Comparison of ENCODE assay signal across 21 cellular contexts in the genomic region with DNA sequence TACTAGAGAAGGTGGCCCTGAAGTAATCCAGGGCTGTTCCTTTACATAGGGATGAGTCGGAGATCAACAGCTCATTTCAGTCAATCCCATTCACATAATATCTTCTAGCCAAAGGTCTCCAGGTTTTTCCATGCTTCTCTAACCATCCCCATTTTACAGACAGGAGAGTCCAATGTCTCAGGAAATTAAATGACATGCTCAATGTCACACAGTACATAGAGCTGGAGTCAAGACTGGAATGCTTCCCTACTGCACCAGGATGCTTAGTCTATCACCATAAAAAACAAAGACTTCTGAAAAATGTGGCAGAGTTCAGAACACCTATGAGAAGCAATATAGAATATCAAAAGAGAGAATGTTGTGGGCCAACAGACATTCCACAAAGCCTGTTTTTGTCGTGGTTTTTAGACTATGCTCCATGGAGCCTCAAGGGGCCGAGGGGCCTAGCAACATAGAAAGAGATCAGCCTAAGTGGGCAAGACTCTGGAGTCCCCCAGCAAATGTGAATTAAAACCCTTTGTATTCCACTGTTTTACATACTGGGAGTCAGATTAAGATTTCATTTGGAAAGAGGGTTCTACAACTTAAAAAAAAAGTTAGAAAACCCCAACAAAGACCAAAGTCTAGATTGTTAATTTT.
DNase-seq lines count a peak whose midpoint lies in the region; ATAC-seq and TF ChIP-seq lines count a peak whose summit lies in the region.
"Had no signal": no experiment of that assay in that cellular context is flagged by ENCODE, and none has a peak within 500 bp of the region (broad histone marks: within the 10 kb centered on the region; RNA-seq: fewer than 3 reads in every experiment).

No MANE protein-coding gene starts in this region.

- H3K4me1 ChIP-seq in heart left ventricle (peaks cover 0 to 50% (median 15%) of the 10 kb centered on the region in 12 donors), colonic mucosa (peaks cover 4% of the 10 kb centered on the region), thoracic aorta (ENCODE audit: control insufficient read depth in 1 of 2, low read depth in 2 of 2) (peaks cover 19 to 76% of the 10 kb centered on the region in 2 donors)

- DNase-seq in heart left ventricle = no peak
- DNase-seq in Right ventricle myocardium superior = no peak
- DNase-seq in colonic mucosa = no peak
- no peak for DNase-seq in thoracic aorta (ENCODE audit: low spot score)
- no peak for DNase-seq in activated naive CD4-positive, alpha-beta T cell (lab: John Stamatoyannopoulos, UW)
- DNase-seq in NCI-H187 (lab: John Stamatoyannopoulos, UW) = no peak
- DNase-seq: 8988T, DMS 273 treated with DMSO at 0.1 percent for 48 hours, DND-41, GM23248, HCEC 1CT, KBM-7, NCI-H1105 treated with DMSO at 0.1 percent for 48 hours, NCI-H1694, NCI-H2107, NCI-H2227 treated with DMSO at 0.1 percent for 48 hours, NCI-H510A treated with DMSO at 0.1 percent for 48 hours, NCI-H774 had no signal

- intact Hi-C loops in heart left ventricle (cut with DNase I) = loop anchor here in 1 of 10 donors (10.0 kb wide), 1 partner anchor 112 kb away; no protein-coding TSS in a partner anchor
- intact Hi-C loops in Right ventricle myocardium superior (cut with DNase I) = no loop called here
- intact Hi-C loops in colonic mucosa (cut with DNase I) = no loop called here

- TF ChIP-seq CTCF in heart left ventricle (IDR thresholded peaks at IDR 0.05) = no peak
- TF ChIP-seq CTCF in colonic mucosa (IDR thresholded peaks at IDR 0.05) = no peak
- TF ChIP-seq CTCF in nephron (IDR thresholded peaks at IDR 0.05; ENCODE audit: unreplicated experiment in 3 of 3) = no peak
- no peak for TF ChIP-seq CTCF in thoracic aorta (IDR thresholded peaks at IDR 0.05)

- peaks cover 39% of the 10 kb centered on the region for H3K4me1 Mint-ChIP-seq in nephron

- peak overlapping the region in 10 of 12 donors; percentile 35 to 85 (median 66) for H3K27ac ChIP-seq in heart left ventricle
- H3K27ac ChIP-seq in colonic mucosa = peak overlapping the region; percentile 12
- H3K27ac ChIP-seq in thoracic aorta = peak overlapping the region; percentile 6 to 33
- H3K27ac ChIP-seq: GM23248 had no signal

- TF ChIP-seq POLR2A in heart left ventricle (IDR thresholded peaks at IDR 0.05) = no peak

- WGBS in heart left ventricle, 4 donors = 81 to 86% (median 83%) methylated on average over 3 of the region's 3 CpGs

- no peak overlapping the region for H3K4me3 ChIP-seq in heart left ventricle
- no peak overlapping the region for H3K4me3 ChIP-seq in colonic mucosa
- no peak overlapping the region for H3K4me3 ChIP-seq in thoracic aorta
- H3K4me3 ChIP-seq: GM23248 had no signal

- H3K27me3 Mint-ChIP-seq in nephron (ENCODE audit: low read depth) = peaks cover 5% of the 10 kb centered on the region

- H3K27ac Mint-ChIP-seq in nephron = peak overlapping the region; percentile 90 to 97 (median 95)
- H3K27ac Mint-ChIP-seq: CD14-positive monocyte had no signal

- H3K36me3 ChIP-seq in heart left ventricle = no peaks in the 10 kb centered on the region
- no peaks in the 10 kb centered on the region for H3K36me3 ChIP-seq in colonic mucosa
- H3K36me3 ChIP-seq in thoracic aorta = no peaks in the 10 kb centered on the region

- no peaks in the 10 kb centered on the region for H3K9me3 Mint-ChIP-seq in nephron
- H3K9me3 Mint-ChIP-seq: CD14-positive monocyte had no signal

- H3K36me3 Mint-ChIP-seq in nephron (ENCODE audit: low read depth) = no peaks in the 10 kb centered on the region
- H3K36me3 Mint-ChIP-seq: CD14-positive monocyte had no signal

- H3K9ac ChIP-seq in colonic mucosa (ENCODE audit: low read depth in 2 of 2, low read length in 2 of 2) = no peak overlapping the region
- H3K9ac ChIP-seq: GM23248 had no signal

- no peaks in the 10 kb centered on the region for H3K27me3 ChIP-seq in heart left ventricle
- H3K27me3 ChIP-seq in colonic mucosa = no peaks in the 10 kb centered on the region
- no peaks in the 10 kb centered on the region for H3K27me3 ChIP-seq in thoracic aorta (replicated peaks; ENCODE audit: insufficient read depth)

- no peak overlapping the region for H3K4me3 Mint-ChIP-seq in nephron
- H3K4me3 Mint-ChIP-seq: CD14-positive monocyte had no signal

- H3K9me3 ChIP-seq in heart left ventricle (no peaks in the 10 kb centered on the region), colonic mucosa (no peaks in the 10 kb centered on the region), thoracic aorta (no peaks in the 10 kb centered on the region)

- ATAC-seq in heart left ventricle (no peak), Right ventricle myocardium superior (ENCODE audit: poor library complexity) (no peak), thoracic aorta (ENCODE audit: insufficient number of reproducible peaks, low FRiP score, low read depth) (no peak), GM19324 (IDR thresholded peaks at IDR 0.05; ENCODE audit: low FRiP score, unreplicated experiment) (no peak)

Comparison
In these comparisons a context has a peak if more than half of its experiments do, and no peak if none do; other contexts are left out.
1. H3K27ac ChIP-seq: peak in every context shown above with its lines; median percentile 66 in heart left ventricle; 20 in thoracic aorta; 12 in colonic mucosa.